Comparison of ENCODE assay signal across 4 cellular contexts in the genomic region with DNA sequence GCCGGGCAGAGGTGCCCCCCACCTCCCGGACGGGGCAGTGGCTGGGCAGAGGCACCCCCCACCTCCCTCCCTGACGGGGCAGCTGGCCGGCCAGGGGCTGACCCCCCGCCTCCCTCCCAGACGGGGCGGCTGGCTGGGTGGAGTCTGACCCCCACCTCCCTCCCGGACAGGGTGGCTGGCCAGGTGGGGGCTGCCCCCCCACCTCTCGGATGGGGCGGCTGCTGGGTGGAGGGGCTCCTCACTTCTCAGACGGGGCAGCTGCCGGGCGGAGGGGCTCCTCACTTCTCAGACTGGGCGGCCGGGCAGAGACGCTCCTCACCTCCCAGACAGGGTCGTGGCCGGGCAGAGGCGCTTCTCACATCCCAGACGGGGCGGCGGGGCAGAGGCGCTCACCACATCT. TPM values are rescaled to one million over a fixed set of nuclear protein-coding genes. Genes with fewer than 3 reads are reported as not detected.
"Had no signal": no experiment of that assay in that cellular context is flagged by ENCODE, and none has a peak within 500 bp of the region (broad histone marks: within the 10 kb centered on the region; RNA-seq: fewer than 3 reads in every experiment).

No MANE protein-coding gene starts in this region.

RNA-seq across cellular contexts. Expression of gene OR8S1, which starts 5.1 kb away (rescaled TPM):
- total RNA-seq: LHCN-M2, M059J, MCF 10A, NCI-H460 had no signal

RNA-seq across cellular contexts. Expression of gene C12orf54, which starts 38.1 kb away (rescaled TPM):
- total RNA-seq: LHCN-M2, M059J, NCI-H460 had no signal

RNA-seq across cellular contexts. Expression of gene ANP32D, which starts 48.0 kb away (rescaled TPM):
- total RNA-seq: LHCN-M2, M059J, MCF 10A, NCI-H460 had no signal

RNA-seq across cellular contexts. Expression of gene LALBA, which starts 49.5 kb away (rescaled TPM):
- total RNA-seq: LHCN-M2, M059J, MCF 10A, NCI-H460 had no signal
